ENCODE assay signal across 1 cellular context in genomic region chr17:36485027-36485426, GRCh38.
TF ChIP-seq lines count a peak whose summit lies in the region.

No MANE protein-coding gene starts in this region.

TF ChIP-seq in WTC11, 78 proteins besides CTCF, POLR2A, EP300 and RAD21 (continued from another document):
- TF ChIP-seq AFF4 (CRISPR knock-in tag; IDR thresholded peaks at IDR 0.05; ENCODE audit: borderline replicate concordance), result no peak
- TF ChIP-seq SOX15 (CRISPR knock-in tag; IDR thresholded peaks at IDR 0.05), result no peak
- no peak for TF ChIP-seq TCF7 (CRISPR knock-in tag; IDR thresholded peaks at IDR 0.05; ENCODE audit: low read depth)
- TF ChIP-seq, protein P1, sequence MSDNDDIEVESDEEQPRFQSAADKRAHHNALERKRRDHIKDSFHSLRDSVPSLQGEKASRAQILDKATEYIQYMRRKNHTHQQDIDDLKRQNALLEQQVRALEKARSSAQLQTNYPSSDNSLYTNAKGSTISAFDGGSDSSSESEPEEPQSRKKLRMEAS (CRISPR knock-in tag; IDR thresholded peaks at IDR 0.05), result no peak
- no peak for TF ChIP-seq FOXK1 (CRISPR knock-in tag; IDR thresholded peaks at IDR 0.05)
- TF ChIP-seq ZNF263 (CRISPR knock-in tag; IDR thresholded peaks at IDR 0.05; ENCODE audit: low read depth), result no peak
- no peak for TF ChIP-seq ZNF317 (CRISPR knock-in tag; IDR thresholded peaks at IDR 0.05; ENCODE audit: borderline replicate concordance, low read depth)
- no peak for TF ChIP-seq NR3C1 (CRISPR knock-in tag; conservative IDR thresholded peaks at IDR 0.05; ENCODE audit: low read depth)
- TF ChIP-seq E2F4 (CRISPR knock-in tag; IDR thresholded peaks at IDR 0.05; ENCODE audit: borderline replicate concordance, low read depth), result no peak
- no peak for TF ChIP-seq SP1 (CRISPR knock-in tag; conservative IDR thresholded peaks at IDR 0.05)
- no peak for TF ChIP-seq RORB (CRISPR knock-in tag; IDR thresholded peaks at IDR 0.05)
- no peak for TF ChIP-seq SMAD4 (CRISPR knock-in tag; IDR thresholded peaks at IDR 0.05)
- TF ChIP-seq, protein P2, sequence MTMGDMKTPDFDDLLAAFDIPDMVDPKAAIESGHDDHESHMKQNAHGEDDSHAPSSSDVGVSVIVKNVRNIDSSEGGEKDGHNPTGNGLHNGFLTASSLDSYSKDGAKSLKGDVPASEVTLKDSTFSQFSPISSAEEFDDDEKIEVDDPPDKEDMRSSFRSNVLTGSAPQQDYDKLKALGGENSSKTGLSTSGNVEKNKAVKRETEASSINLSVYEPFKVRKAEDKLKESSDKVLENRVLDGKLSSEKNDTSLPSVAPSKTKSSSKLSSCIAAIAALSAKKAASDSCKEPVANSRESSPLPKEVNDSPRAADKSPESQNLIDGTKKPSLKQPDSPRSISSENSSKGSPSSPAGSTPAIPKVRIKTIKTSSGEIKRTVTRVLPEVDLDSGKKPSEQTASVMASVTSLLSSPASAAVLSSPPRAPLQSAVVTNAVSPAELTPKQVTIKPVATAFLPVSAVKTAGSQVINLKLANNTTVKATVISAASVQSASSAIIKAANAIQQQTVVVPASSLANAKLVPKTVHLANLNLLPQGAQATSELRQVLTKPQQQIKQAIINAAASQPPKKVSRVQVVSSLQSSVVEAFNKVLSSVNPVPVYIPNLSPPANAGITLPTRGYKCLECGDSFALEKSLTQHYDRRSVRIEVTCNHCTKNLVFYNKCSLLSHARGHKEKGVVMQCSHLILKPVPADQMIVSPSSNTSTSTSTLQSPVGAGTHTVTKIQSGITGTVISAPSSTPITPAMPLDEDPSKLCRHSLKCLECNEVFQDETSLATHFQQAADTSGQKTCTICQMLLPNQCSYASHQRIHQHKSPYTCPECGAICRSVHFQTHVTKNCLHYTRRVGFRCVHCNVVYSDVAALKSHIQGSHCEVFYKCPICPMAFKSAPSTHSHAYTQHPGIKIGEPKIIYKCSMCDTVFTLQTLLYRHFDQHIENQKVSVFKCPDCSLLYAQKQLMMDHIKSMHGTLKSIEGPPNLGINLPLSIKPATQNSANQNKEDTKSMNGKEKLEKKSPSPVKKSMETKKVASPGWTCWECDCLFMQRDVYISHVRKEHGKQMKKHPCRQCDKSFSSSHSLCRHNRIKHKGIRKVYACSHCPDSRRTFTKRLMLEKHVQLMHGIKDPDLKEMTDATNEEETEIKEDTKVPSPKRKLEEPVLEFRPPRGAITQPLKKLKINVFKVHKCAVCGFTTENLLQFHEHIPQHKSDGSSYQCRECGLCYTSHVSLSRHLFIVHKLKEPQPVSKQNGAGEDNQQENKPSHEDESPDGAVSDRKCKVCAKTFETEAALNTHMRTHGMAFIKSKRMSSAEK (CRISPR knock-in tag; IDR thresholded peaks at IDR 0.05; ENCODE audit: borderline replicate concordance), result no peak
- TF ChIP-seq NFATC4 (CRISPR knock-in tag; IDR thresholded peaks at IDR 0.05), result no peak
- no peak for TF ChIP-seq JUN (CRISPR knock-in tag; IDR thresholded peaks at IDR 0.05)
- TF ChIP-seq ZNF671 (CRISPR knock-in tag; IDR thresholded peaks at IDR 0.05), result no peak
